Comparison of ENCODE assay signal across 8 cellular contexts in the genomic region with DNA sequence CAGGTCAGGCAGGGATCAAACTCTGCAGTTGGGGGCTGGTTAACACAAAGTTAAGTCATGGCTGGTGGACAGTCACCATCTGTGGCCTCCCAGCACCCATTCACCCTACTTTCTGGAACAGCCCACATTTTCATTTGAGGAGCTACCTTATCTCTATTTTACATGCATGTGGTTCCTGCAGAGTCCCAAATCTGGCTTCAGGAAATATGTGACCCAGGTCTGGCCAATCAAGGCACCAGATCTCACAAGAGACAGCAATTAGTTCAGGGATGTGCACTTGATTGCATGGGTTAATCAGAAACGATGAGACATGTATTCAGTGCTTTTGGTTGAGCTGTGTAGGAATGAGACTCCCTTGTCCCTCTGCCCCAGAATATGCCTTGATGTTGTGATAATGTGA.
"Had no signal": no experiment of that assay in that cellular context is flagged by ENCODE, and none has a peak within 500 bp of the region (broad histone marks: within the 10 kb centered on the region; RNA-seq: fewer than 3 reads in every experiment).

No MANE protein-coding gene starts in this region.

- DNase-seq: GDM1, GF-D8 had no signal

- H3K4me3 ChIP-seq: GM12878 had no signal

- ATAC-seq: GM12878 had no signal

- FAIRE-seq: G401.6, GM12878, GM12891, GM12892, GM18507, GM19239 had no signal
